13 cellular contexts compared by ENCODE assay signal in genomic region chr17:79842136-79842655, GRCh38. TPM values are rescaled to one million over a fixed set of nuclear protein-coding genes. Genes with fewer than 3 reads are reported as not detected.
A peak's percentile ranks its signal among the peaks of the same experiment; 100 is the strongest.
DNase-seq lines count a peak whose midpoint lies in the region; ATAC-seq, FAIRE-seq and TF ChIP-seq lines count a peak whose summit lies in the region.
"Had no signal": no experiment of that assay in that cellular context is flagged by ENCODE, and none has a peak within 500 bp of the region (broad histone marks: within the 10 kb centered on the region; RNA-seq: fewer than 3 reads in every experiment).

No MANE protein-coding gene starts in this region.

- POLR2A ChIA-PET in SK-N-SH (lab: Yijun Ruan, JAX) = interaction anchor here (1.6 to 6.1 kb wide), 2 partner anchors 31 to 48 kb away, joined by 5 to 93 read pairs; no protein-coding TSS in a partner anchor

- CTCF ChIA-PET in SK-N-SH (lab: Yijun Ruan, JAX) = interaction anchor here (1.0 to 13.1 kb wide), 18 partner anchors 8 to 241 kb away, joined by 3 to 274 read pairs (median 30); no protein-coding TSS in a partner anchor

- H3K79me2 ChIP-seq in SK-N-SH (ENCODE audit: insufficient read depth) = peaks cover 12% of the 10 kb centered on the region

- no peak for FAIRE-seq in small intestine (lab: Jason Lieb, UNC)

- peaks cover 40% of the 10 kb centered on the region for H3F3A ChIP-seq in SK-N-SH (replicated peaks; ENCODE audit: insufficient read depth)

- whole genome bisulfite sequencing in SK-N-SH (ENCODE audit: low lambda C conversion rate) = 18% methylated on average over 15 of the region's 20 CpGs
- 3 to 9% (median 3%) methylated on average over 17 to 20 of the region's 20 CpGs for WGBS in small intestine, 3 donors

- H3K36me3 Mint-ChIP-seq in stimulated activated effector memory CD8-positive, alpha-beta T cell treated with anti-CD3 and anti-CD28 coated beads, Interleukin-12 subunit alpha, Interleukin-12 subunit beta, amount 100 ng/mL, for 72 hours = peaks cover 11% of the 10 kb centered on the region

- H3K4me1 ChIP-seq in SK-N-SH (ENCODE audit: control insufficient read depth in 1 of 2, insufficient read depth in 2 of 2, low read depth in 1 of 2, low read length in 1 of 2) (peaks cover 15 to 58% of the 10 kb centered on the region in 2 experiments), iPS-15b (ENCODE audit: control insufficient read depth, insufficient read depth, low read length) (no peaks in the 10 kb centered on the region), small intestine (ENCODE audit: control insufficient read depth in 2 of 2, insufficient read depth in 1 of 2, low read depth in 1 of 2, low read length in 1 of 2) (peaks cover 0 to 4% of the 10 kb centered on the region in 2 donors)

- H2AFZ ChIP-seq in SK-N-SH (ENCODE audit: low read depth) = no peak overlapping the region

- no peak for TF ChIP-seq RAD21 in SK-N-SH (IDR thresholded peaks at IDR 0.05; ENCODE audit: low read length)

- no peaks in the 10 kb centered on the region for H3K9me3 ChIP-seq in SK-N-SH
- peaks cover 13% of the 10 kb centered on the region for H3K9me3 ChIP-seq in WERI-Rb-1 (ENCODE audit: severe bottlenecking)
- no peaks in the 10 kb centered on the region for H3K9me3 ChIP-seq in iPS-15b (ENCODE audit: control insufficient read depth, insufficient read depth, low read length)
- no peaks in the 10 kb centered on the region for H3K9me3 ChIP-seq in small intestine (ENCODE audit: control insufficient read depth, low read depth)
- H3K9me3 ChIP-seq: esophagus squamous epithelium, transverse colon had no signal

- ATAC-seq in SK-N-SH treated with all-trans-retinoic acid at 6 μM for 48 hours = no peak
- no peak for ATAC-seq in stimulated activated effector memory CD8-positive, alpha-beta T cell treated with anti-CD3 and anti-CD28 coated beads, Interleukin-12 subunit alpha, Interleukin-12 subunit beta, amount 100 ng/mL, for 72 hours
- no peak for ATAC-seq in HG03354 (IDR thresholded peaks at IDR 0.05; ENCODE audit: poor library complexity, severe bottlenecking, unreplicated experiment)
- ATAC-seq in HG03175 (IDR thresholded peaks at IDR 0.05; ENCODE audit: unreplicated experiment) = no peak

- H3K4me2 ChIP-seq in SK-N-SH = peak overlapping the region; percentile 96; the same call in 1 of the 2 replicates

- DNase-seq in SK-N-SH = no peak
- peak; percentile 42 for DNase-seq in WERI-Rb-1
- peak in 1 of 2 donors; percentile 57 for DNase-seq in stimulated activated effector memory CD8-positive, alpha-beta T cell treated with anti-CD3 and anti-CD28 coated beads, Interleukin-12 subunit alpha, Interleukin-12 subunit beta, amount 100 ng/mL, for 72 hours (ENCODE audit: low spot score in 2 of 2)
- no peak for DNase-seq in small intestine
- DNase-seq: brain microvascular endothelial cell, esophagus squamous epithelium, NCI-H446, SHP77 had no signal

- H3K27me3 ChIP-seq in SK-N-SH (ENCODE audit: insufficient read depth) (peaks cover 39% of the 10 kb centered on the region), WERI-Rb-1 (ENCODE audit: insufficient read depth, low read depth, severe bottlenecking) (peaks cover 32% of the 10 kb centered on the region), iPS-15b (ENCODE audit: control insufficient read depth, insufficient read depth, low read length) (peaks cover 66% of the 10 kb centered on the region), small intestine (ENCODE audit: control insufficient read depth in 2 of 2, insufficient read depth in 2 of 2, low read length in 2 of 2) (peaks cover 0 to 16% of the 10 kb centered on the region in 2 donors)

- H3K9me3 Mint-ChIP-seq in stimulated activated effector memory CD8-positive, alpha-beta T cell treated with anti-CD3 and anti-CD28 coated beads, Interleukin-12 subunit alpha, Interleukin-12 subunit beta, amount 100 ng/mL, for 72 hours = no peaks in the 10 kb centered on the region

- H3K9ac ChIP-seq in SK-N-SH = no peak overlapping the region
- H3K9ac ChIP-seq in iPS-15b (ENCODE audit: low read depth, low read length) = no peak overlapping the region

- no peaks in the 10 kb centered on the region for H3K9me2 ChIP-seq in SK-N-SH

- peaks cover 12% of the 10 kb centered on the region for H4K20me1 ChIP-seq in SK-N-SH (ENCODE audit: insufficient read depth)

- no peak overlapping the region for H3K27ac Mint-ChIP-seq in stimulated activated effector memory CD8-positive, alpha-beta T cell treated with anti-CD3 and anti-CD28 coated beads, Interleukin-12 subunit alpha, Interleukin-12 subunit beta, amount 100 ng/mL, for 72 hours

- H3K4me3 ChIP-seq in SK-N-SH (ENCODE audit: low read depth in 2 of 2, low read length in 1 of 2) (peak overlapping the region in 1 of 2 experiments; percentile 53; a peak in 1 of 4 replicates), WERI-Rb-1 (ENCODE audit: low read depth, low read length) (peak overlapping the region; percentile 87), iPS-15b (ENCODE audit: low read depth, low read length) (peak overlapping the region; percentile 18), small intestine (ENCODE audit: low read depth in 1 of 2, low read length in 2 of 2) (no peak overlapping the region)

- peaks cover 40% of the 10 kb centered on the region for H3K4me1 Mint-ChIP-seq in stimulated activated effector memory CD8-positive, alpha-beta T cell treated with anti-CD3 and anti-CD28 coated beads, Interleukin-12 subunit alpha, Interleukin-12 subunit beta, amount 100 ng/mL, for 72 hours

- no peak for TF ChIP-seq EP300 in SK-N-SH (IDR thresholded peaks at IDR 0.05; ENCODE audit: borderline replicate concordance in 1 of 2, low read depth in 1 of 2, low read length in 1 of 2)

- H3K36me3 ChIP-seq in SK-N-SH (replicated peaks in 1 of 2; ENCODE audit: control insufficient read depth in 1 of 2, insufficient read depth in 2 of 2, low read length in 1 of 2) (no peaks in the 10 kb centered on the region), WERI-Rb-1 (peaks cover 5% of the 10 kb centered on the region), iPS-15b (ENCODE audit: control insufficient read depth, insufficient read depth, low read length) (no peaks in the 10 kb centered on the region), small intestine (ENCODE audit: control insufficient read depth in 2 of 2, insufficient read depth in 2 of 2, low read length in 2 of 2) (no peaks in the 10 kb centered on the region)
- H3K36me3 ChIP-seq: brain microvascular endothelial cell, esophagus squamous epithelium, transverse colon had no signal

- TF ChIP-seq CTCF in SK-N-SH (IDR thresholded peaks at IDR 0.05) (no peak), WERI-Rb-1 (IDR thresholded peaks at IDR 0.05; ENCODE audit: low read depth, low read length) (no peak)

- H3K27ac ChIP-seq in SK-N-SH (ENCODE audit: low read depth in 2 of 2, low read length in 1 of 2) (no peak overlapping the region), WERI-Rb-1 (no peak overlapping the region), small intestine (ENCODE audit: low read depth in 1 of 2, low read length in 1 of 2) (no peak overlapping the region)
- H3K27ac ChIP-seq: brain microvascular endothelial cell, transverse colon had no signal

- H3K4me3 Mint-ChIP-seq in stimulated activated effector memory CD8-positive, alpha-beta T cell treated with anti-CD3 and anti-CD28 coated beads, Interleukin-12 subunit alpha, Interleukin-12 subunit beta, amount 100 ng/mL, for 72 hours = peak overlapping the region; percentile 88

TF ChIP-seq in SK-N-SH, 30 proteins besides CTCF, POLR2A, EP300 and RAD21:
- TF ChIP-seq EZH2phosphoT487 (IDR thresholded peaks at IDR 0.05; ENCODE audit: borderline replicate concordance, low read depth) (0 out of 2 replicates have a peak, but pooled peaks have one; percentile 13), YY1 (IDR thresholded peaks at IDR 0.05; ENCODE audit: low read depth) (no peak)

TF ChIP-seq in SK-N-SH treated with all-trans-retinoic acid at 6 μM for 48 hours, 23 proteins besides CTCF, POLR2A, EP300 and RAD21 (continues in another document):
- no peak for TF ChIP-seq ARNTL (CRISPR knock-in tag; IDR thresholded peaks at IDR 0.05; ENCODE audit: borderline replicate concordance, low read depth)
- TF ChIP-seq PATZ1 (CRISPR knock-in tag; IDR thresholded peaks at IDR 0.05; ENCODE audit: borderline replicate concordance) = no peak
- no peak for TF ChIP-seq OSR1 (CRISPR knock-in tag; IDR thresholded peaks at IDR 0.05)
- no peak for TF ChIP-seq ISL1 (CRISPR knock-in tag; IDR thresholded peaks at IDR 0.05)
- TF ChIP-seq GLIS3 (CRISPR knock-in tag; IDR thresholded peaks at IDR 0.05) = no peak
- no peak for TF ChIP-seq ZFP3 (CRISPR knock-in tag; IDR thresholded peaks at IDR 0.05)
- TF ChIP-seq ZFP30 (CRISPR knock-in tag; IDR thresholded peaks at IDR 0.05) = no peak

RNA-seq across cellular contexts. Expression of gene CBX4, which starts 3.0 kb away (rescaled TPM):
- polyA plus RNA-seq in SK-N-SH (2012; rRNA removed) = 16.6 and 21.9 TPM in 2 replicates
- 11.0 and 13.2 TPM in 2 replicates for polyA plus RNA-seq in SK-N-SH (2012; cell fraction: cytosol; rRNA removed)
- polyA plus RNA-seq in SK-N-SH (2012; cell fraction: nucleus; rRNA removed) = 23.6 and 29.2 TPM in 2 replicates
- 10 to 100 TPM in 1 of 3 donors, 1 to 10 TPM in 2; 5.4 to 15.2 (median 6.3) TPM for polyA plus RNA-seq in small intestine

RNA-seq across cellular contexts. Expression of gene CBX8, which starts 45.3 kb away (rescaled TPM):
- polyA plus RNA-seq in SK-N-SH (2012; rRNA removed) (2.1 and 2.9 TPM in 2 replicates), small intestine (1 to 10 TPM; 2.7 to 6.1 (median 4.5) TPM)
- polyA plus RNA-seq in SK-N-SH (2012; cell fraction: cytosol; rRNA removed) = 2.0 and 2.8 TPM in 2 replicates
- 6.1 and 6.5 TPM in 2 replicates for polyA plus RNA-seq in SK-N-SH (2012; cell fraction: nucleus; rRNA removed)

Comparison
In these comparisons a context has a peak if more than half of its experiments do, and no peak if none do; other contexts are left out.
1. H3K4me3 ChIP-seq: peak in WERI-Rb-1 (single experiment) and iPS-15b (single experiment); none in small intestine (0 of 2).